Comparison of ENCODE assay signal across 1 cellular context in the genomic region with DNA sequence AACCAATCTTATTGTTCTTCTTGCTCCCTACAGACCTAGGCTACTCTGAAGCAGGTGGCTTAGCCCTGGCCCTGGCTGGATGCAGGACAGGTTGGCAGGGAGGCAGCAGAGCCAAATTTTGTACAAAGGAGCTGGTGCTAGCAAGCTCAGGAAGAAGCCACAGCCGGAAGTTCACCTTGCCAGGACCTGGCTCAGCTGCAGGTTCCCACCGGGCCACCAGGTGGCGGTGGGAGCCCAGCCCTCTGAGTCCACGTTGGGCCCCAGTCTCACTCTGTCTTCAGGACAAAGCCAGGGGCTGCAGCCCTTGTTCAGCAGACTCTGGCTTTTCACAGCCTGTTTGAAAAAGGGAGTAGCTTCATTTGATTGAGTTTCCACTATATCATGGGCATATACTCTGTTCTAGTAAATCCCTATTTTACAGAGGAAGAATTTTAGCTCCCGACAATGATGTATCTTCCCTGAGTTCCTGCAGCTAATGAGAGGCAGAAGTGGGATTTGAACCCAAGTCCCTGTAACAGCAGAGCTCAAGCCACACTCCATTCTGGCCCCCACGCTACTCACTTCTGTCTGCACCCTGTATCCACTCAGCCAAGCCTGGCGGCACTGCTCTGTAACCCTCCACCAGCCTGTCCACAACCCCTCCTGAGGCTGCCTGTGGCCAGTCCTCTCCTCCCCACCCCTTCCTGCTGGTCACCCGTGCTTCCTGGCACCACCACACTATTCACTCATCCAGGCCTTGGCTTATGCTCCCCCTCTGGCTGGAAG.
TF ChIP-seq lines count a peak whose summit lies in the region.

No MANE protein-coding gene starts in this region.

TF ChIP-seq in HepG2, 621 proteins besides CTCF, POLR2A, EP300 and RAD21 (continued from another document and continues in another):
- TF ChIP-seq DMTF1 (CRISPR knock-in tag; IDR thresholded peaks at IDR 0.05) (no peak), HDAC1 (CRISPR knock-in tag; IDR thresholded peaks at IDR 0.05) (peak; percentile 42; the same call in 1 of the 2 replicates), ZNF792 (CRISPR knock-in tag; IDR thresholded peaks at IDR 0.05) (0 out of 2 replicates have a peak, but pooled peaks have one; percentile 47), PAF1 (CRISPR knock-in tag; IDR thresholded peaks at IDR 0.05) (no peak), MAX (IDR thresholded peaks at IDR 0.05) (peak; percentile 49; the same call in 1 of the 2 replicates), TAF1 (CRISPR knock-in tag; IDR thresholded peaks at IDR 0.05) (peak; percentile 46; the same call in 1 of the 2 replicates), PHF5A (CRISPR knock-in tag; IDR thresholded peaks at IDR 0.05; ENCODE audit: low read depth, unreplicated experiment) (peak; percentile 77), EHMT2 (IDR thresholded peaks at IDR 0.05; ENCODE audit: borderline replicate concordance, low read depth, low read length) (no peak), ZNF33B (CRISPR knock-in tag; IDR thresholded peaks at IDR 0.05) (no peak), NCOA2 (CRISPR knock-in tag; IDR thresholded peaks at IDR 0.05) (peak; percentile 33; the same call in 1 of the 2 replicates), BCL3 (CRISPR knock-in tag; IDR thresholded peaks at IDR 0.05) (no peak), IRF2 (CRISPR knock-in tag; IDR thresholded peaks at IDR 0.05) (peak; percentile 68), ZNF883 (CRISPR knock-in tag; IDR thresholded peaks at IDR 0.05; ENCODE audit: not compliant biosample characterization) (peak; percentile 20), MXD4 (CRISPR knock-in tag; IDR thresholded peaks at IDR 0.05) (0 out of 2 replicates have a peak, but pooled peaks have one; percentile 68), ZNF484 (CRISPR knock-in tag; IDR thresholded peaks at IDR 0.05; ENCODE audit: borderline replicate concordance, low read depth) (no peak), PHF20 (CRISPR knock-in tag; IDR thresholded peaks at IDR 0.05) (no peak), ZKSCAN1 (IDR thresholded peaks at IDR 0.05; ENCODE audit: low read length) (no peak), GLI4 (CRISPR knock-in tag; IDR thresholded peaks at IDR 0.05; ENCODE audit: borderline replicate concordance) (no peak), ZNF329 (CRISPR knock-in tag; IDR thresholded peaks at IDR 0.05; ENCODE audit: low read depth) (no peak), ZNF234 (CRISPR knock-in tag; conservative IDR thresholded peaks at IDR 0.05) (no peak), CERS6 (CRISPR knock-in tag; IDR thresholded peaks at IDR 0.05) (no peak), CBX1 (IDR thresholded peaks at IDR 0.05; ENCODE audit: low read depth) (no peak), MEIS1 (CRISPR knock-in tag; IDR thresholded peaks at IDR 0.05; ENCODE audit: borderline replicate concordance) (no peak), MED8 (CRISPR knock-in tag; IDR thresholded peaks at IDR 0.05; ENCODE audit: insufficient replicate concordance) (no peak), ZNF232 (CRISPR knock-in tag; IDR thresholded peaks at IDR 0.05; ENCODE audit: borderline replicate concordance) (no peak), THAP11 (CRISPR knock-in tag; IDR thresholded peaks at IDR 0.05) (peak; percentile 77), KDM5A (IDR thresholded peaks at IDR 0.05; ENCODE audit: borderline replicate concordance, low read length) (no peak), SMYD3 (CRISPR knock-in tag; IDR thresholded peaks at IDR 0.05) (0 out of 2 replicates have a peak, but pooled peaks have one; percentile 65), HNF4G (IDR thresholded peaks at IDR 0.05; ENCODE audit: borderline replicate concordance, low read depth, low read length) (no peak), HNF4G (CRISPR knock-in tag; IDR thresholded peaks at IDR 0.05; ENCODE audit: borderline replicate concordance, low read depth) (no peak), ZNF552 (CRISPR knock-in tag; IDR thresholded peaks at IDR 0.05; ENCODE audit: borderline replicate concordance) (no peak), ARID4A (CRISPR knock-in tag; IDR thresholded peaks at IDR 0.05; ENCODE audit: borderline replicate concordance) (no peak; the same call in 1 of the 2 replicates), KLF16 (CRISPR knock-in tag; IDR thresholded peaks at IDR 0.05) (peak in 1 of 2 experiments; percentile 63; a peak in 2 of 4 replicates), ZSCAN12 (CRISPR knock-in tag; IDR thresholded peaks at IDR 0.05) (no peak), ELF1 (CRISPR knock-in tag; IDR thresholded peaks at IDR 0.05) (peak; percentile 77), ZNF576 (CRISPR knock-in tag; IDR thresholded peaks at IDR 0.05) (no peak), TEAD3 (CRISPR knock-in tag; optimal IDR thresholded peaks at IDR 0.05; ENCODE audit: borderline replicate concordance) (peak; percentile 41), SALL1 (CRISPR knock-in tag; IDR thresholded peaks at IDR 0.05) (no peak), NRL (CRISPR knock-in tag; IDR thresholded peaks at IDR 0.05; ENCODE audit: borderline replicate concordance) (no peak), MAFG (CRISPR knock-in tag; IDR thresholded peaks at IDR 0.05) (no peak), MTERF4 (CRISPR knock-in tag; IDR thresholded peaks at IDR 0.05) (no peak), ZFP1 (CRISPR knock-in tag; IDR thresholded peaks at IDR 0.05) (no peak)
- TF ChIP-seq, protein P1, sequence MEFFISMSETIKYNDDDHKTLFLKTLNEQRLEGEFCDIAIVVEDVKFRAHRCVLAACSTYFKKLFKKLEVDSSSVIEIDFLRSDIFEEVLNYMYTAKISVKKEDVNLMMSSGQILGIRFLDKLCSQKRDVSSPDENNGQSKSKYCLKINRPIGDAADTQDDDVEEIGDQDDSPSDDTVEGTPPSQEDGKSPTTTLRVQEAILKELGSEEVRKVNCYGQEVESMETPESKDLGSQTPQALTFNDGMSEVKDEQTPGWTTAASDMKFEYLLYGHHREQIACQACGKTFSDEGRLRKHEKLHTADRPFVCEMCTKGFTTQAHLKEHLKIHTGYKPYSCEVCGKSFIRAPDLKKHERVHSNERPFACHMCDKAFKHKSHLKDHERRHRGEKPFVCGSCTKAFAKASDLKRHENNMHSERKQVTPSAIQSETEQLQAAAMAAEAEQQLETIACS (CRISPR knock-in tag; IDR thresholded peaks at IDR 0.05), result no peak
- TF ChIP-seq, protein P2, sequence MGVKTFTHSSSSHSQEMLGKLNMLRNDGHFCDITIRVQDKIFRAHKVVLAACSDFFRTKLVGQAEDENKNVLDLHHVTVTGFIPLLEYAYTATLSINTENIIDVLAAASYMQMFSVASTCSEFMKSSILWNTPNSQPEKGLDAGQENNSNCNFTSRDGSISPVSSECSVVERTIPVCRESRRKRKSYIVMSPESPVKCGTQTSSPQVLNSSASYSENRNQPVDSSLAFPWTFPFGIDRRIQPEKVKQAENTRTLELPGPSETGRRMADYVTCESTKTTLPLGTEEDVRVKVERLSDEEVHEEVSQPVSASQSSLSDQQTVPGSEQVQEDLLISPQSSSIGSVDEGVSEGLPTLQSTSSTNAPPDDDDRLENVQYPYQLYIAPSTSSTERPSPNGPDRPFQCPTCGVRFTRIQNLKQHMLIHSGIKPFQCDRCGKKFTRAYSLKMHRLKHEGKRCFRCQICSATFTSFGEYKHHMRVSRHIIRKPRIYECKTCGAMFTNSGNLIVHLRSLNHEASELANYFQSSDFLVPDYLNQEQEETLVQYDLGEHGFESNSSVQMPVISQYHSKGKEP (CRISPR knock-in tag; IDR thresholded peaks at IDR 0.05), result 0 out of 2 replicates have a peak, but pooled peaks have one; percentile 35
- TF ChIP-seq, protein P3, sequence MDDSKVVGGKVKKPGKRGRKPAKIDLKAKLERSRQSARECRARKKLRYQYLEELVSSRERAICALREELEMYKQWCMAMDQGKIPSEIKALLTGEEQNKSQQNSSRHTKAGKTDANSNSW (CRISPR knock-in tag; IDR thresholded peaks at IDR 0.05; ENCODE audit: borderline replicate concordance), result no peak
- TF ChIP-seq, protein P4, sequence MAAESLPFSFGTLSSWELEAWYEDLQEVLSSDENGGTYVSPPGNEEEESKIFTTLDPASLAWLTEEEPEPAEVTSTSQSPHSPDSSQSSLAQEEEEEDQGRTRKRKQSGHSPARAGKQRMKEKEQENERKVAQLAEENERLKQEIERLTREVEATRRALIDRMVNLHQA (CRISPR knock-in tag; IDR thresholded peaks at IDR 0.05), result no peak
- TF ChIP-seq, protein P5, sequence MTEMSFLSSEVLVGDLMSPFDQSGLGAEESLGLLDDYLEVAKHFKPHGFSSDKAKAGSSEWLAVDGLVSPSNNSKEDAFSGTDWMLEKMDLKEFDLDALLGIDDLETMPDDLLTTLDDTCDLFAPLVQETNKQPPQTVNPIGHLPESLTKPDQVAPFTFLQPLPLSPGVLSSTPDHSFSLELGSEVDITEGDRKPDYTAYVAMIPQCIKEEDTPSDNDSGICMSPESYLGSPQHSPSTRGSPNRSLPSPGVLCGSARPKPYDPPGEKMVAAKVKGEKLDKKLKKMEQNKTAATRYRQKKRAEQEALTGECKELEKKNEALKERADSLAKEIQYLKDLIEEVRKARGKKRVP (CRISPR knock-in tag; IDR thresholded peaks at IDR 0.05), result no peak
